In genomic region chr12:49642370-49642802, GRCh38 we compare ENCODE assay signal across 26 cellular contexts. TPM values are rescaled to one million over a fixed set of nuclear protein-coding genes. Genes with fewer than 3 reads are reported as not detected.
DNase-seq lines count a peak whose midpoint lies in the region; ATAC-seq, FAIRE-seq and TF ChIP-seq lines count a peak whose summit lies in the region.
"Had no signal": no experiment of that assay in that cellular context is flagged by ENCODE, and none has a peak within 500 bp of the region (broad histone marks: within the 10 kb centered on the region; RNA-seq: fewer than 3 reads in every experiment).

No MANE protein-coding gene starts in this region.

- no peak overlapping the region for H2AK5ac ChIP-seq in H1 (ENCODE audit: low read depth, low read length)

- ATAC-seq in PC-3, result peak; percentile 39
- ATAC-seq in activated naive CD4-positive, alpha-beta T cell treated with anti-CD3 and anti-CD28 coated beads, Interleukin-2, amount 50 U/mL, for 72 hours, result no peak
- ATAC-seq in GM18519 (IDR thresholded peaks at IDR 0.05; ENCODE audit: low FRiP score, unreplicated experiment), result no peak
- ATAC-seq: body of pancreas, left colon, pancreas, T-cell had no signal

- no peaks in the 10 kb centered on the region for H3K79me1 ChIP-seq in H1 (ENCODE audit: low read depth, low read length)

- H3K4me3 Mint-ChIP-seq in nephron progenitor cell, result no peak overlapping the region
- H3K4me3 Mint-ChIP-seq: CD4-positive, alpha-beta T cell; naive B cell; T-cell had no signal

- H2BK5ac ChIP-seq in H1 (ENCODE audit: low read depth, low read length), result peak overlapping the region; percentile 18; the same call in 1 of the 2 replicates

- no peak overlapping the region for H2BK120ac ChIP-seq in H1 (replicated peaks; ENCODE audit: low read depth, low read length)

- no peak overlapping the region for H3K56ac ChIP-seq in H1 (replicated peaks; ENCODE audit: insufficient read length, low read depth, low read length)

- no peak overlapping the region for H4K91ac ChIP-seq in H1 (replicated peaks; ENCODE audit: insufficient read length, low read length)

- no peak overlapping the region for H3K4me2 ChIP-seq in BLaER1 treated with 17β-estradiol and CSF1 and Interleukin-3, amounts not matched to agents 10 nM and 100 nM
- H3K4me2 ChIP-seq in PC-3 (ENCODE audit: low read length) (no peak overlapping the region), H1 (ENCODE audit: insufficient read depth in 1 of 2, low read depth in 2 of 2, low read length in 2 of 2) (no peak overlapping the region)

- H3K23ac ChIP-seq in H1 (ENCODE audit: insufficient read length), result no peak overlapping the region

- FAIRE-seq in H1 (lab: Jason Lieb, UNC), result no peak
- FAIRE-seq: colon, pancreas had no signal

- no peaks in the 10 kb centered on the region for H3K9me3 Mint-ChIP-seq in nephron progenitor cell
- no peaks in the 10 kb centered on the region for H3K9me3 Mint-ChIP-seq in activated naive CD4-positive, alpha-beta T cell treated with anti-CD3 and anti-CD28 coated beads, Interleukin-2, amount 50 U/mL, for 72 hours
- H3K9me3 Mint-ChIP-seq: activated T-helper 2 cell treated with anti-CD3 and anti-CD28 coated beads, Interferon-gamma antibody, Interleukin-2, Interleukin-4, amounts not matched to agents 10 μg/mL and 5 μg/mL and 100 μg/mL, durations not matched to agents 14 hours and 24 hours and 36 hours; CD4-positive, alpha-beta T cell; naive B cell; T-cell had no signal

- H3K36me3 Mint-ChIP-seq in nephron progenitor cell (ENCODE audit: low read depth), result peaks cover 29% of the 10 kb centered on the region
- no peaks in the 10 kb centered on the region for H3K36me3 Mint-ChIP-seq in activated naive CD4-positive, alpha-beta T cell treated with anti-CD3 and anti-CD28 coated beads, Interleukin-2, amount 50 U/mL, for 72 hours
- H3K36me3 Mint-ChIP-seq: T-cell had no signal

- peaks cover 37% of the 10 kb centered on the region for H3K4me1 Mint-ChIP-seq in nephron progenitor cell

- TF ChIP-seq POLR2A in H1 (IDR thresholded peaks at IDR 0.05; ENCODE audit: control extremely low read depth in 1 of 2, low read depth in 2 of 2, low read length in 2 of 2), result no peak
- no peak for TF ChIP-seq POLR2A in transverse colon (IDR thresholded peaks at IDR 0.05)

- H3K79me2 ChIP-seq in PC-3 (ENCODE audit: low read length), result no peaks in the 10 kb centered on the region
- no peaks in the 10 kb centered on the region for H3K79me2 ChIP-seq in H1 (ENCODE audit: control insufficient read depth in 1 of 2, insufficient read depth in 2 of 2, low read length in 2 of 2)

- no peak overlapping the region for H2BK20ac ChIP-seq in H1 (ENCODE audit: low read length)

- no peak for TF ChIP-seq RAD21 in H1 (IDR thresholded peaks at IDR 0.05 in 1 of 2, conservative IDR thresholded peaks at IDR 0.05 in 1 of 2; ENCODE audit: low read depth in 2 of 2, low read length in 2 of 2)

- intact Hi-C loops in PC-3 (cut with micrococcal nuclease) (no loop called here), transverse colon (cut with DNase I; ENCODE audit: low total_unique reads) (no loop called here)

- H3K27me3 Mint-ChIP-seq in nephron progenitor cell (ENCODE audit: low read depth, poor library complexity), result no peaks in the 10 kb centered on the region
- H3K27me3 Mint-ChIP-seq: CD4-positive, alpha-beta T cell; naive B cell; T-cell had no signal

- no peak overlapping the region for H3K4ac ChIP-seq in H1 (replicated peaks; ENCODE audit: insufficient read length, low read depth, low read length)

- peak overlapping the region; percentile 77 for H3K27ac Mint-ChIP-seq in nephron progenitor cell
- H3K27ac Mint-ChIP-seq in activated naive CD4-positive, alpha-beta T cell treated with anti-CD3 and anti-CD28 coated beads, Interleukin-2, amount 50 U/mL, for 72 hours, result peak overlapping the region in 1 of 2 donors; percentile 38
- H3K27ac Mint-ChIP-seq: activated T-helper 2 cell treated with anti-CD3 and anti-CD28 coated beads, Interferon-gamma antibody, Interleukin-2, Interleukin-4, amounts not matched to agents 10 μg/mL and 5 μg/mL and 100 μg/mL, durations not matched to agents 14 hours and 24 hours and 36 hours; CD4-positive, alpha-beta T cell had no signal

- WGBS in H1 (ENCODE audit: extremely low coverage in 1 of 2, insufficient coverage in 1 of 2, insufficient read length in 1 of 2, insufficient replicate concordance in 2 of 2, low coverage in 1 of 2, low lambda C conversion rate in 2 of 2, missing lambda C conversion rate in 1 of 2), 2 experiments, result 89% methylated on average over 11 of the region's 11 CpGs; no CpG with 5 or more reads in 1 of the 2 experiments
- 94% methylated on average over 6 of the region's 11 CpGs; no CpG with 5 or more reads in 1 of the 2 donors for WGBS in transverse colon (ENCODE audit: low coverage in 1 of 2), 2 donors

- no peaks in the 10 kb centered on the region for H3K27me3 ChIP-seq in BLaER1 treated with 17β-estradiol and CSF1 and Interleukin-3, amounts not matched to agents 10 nM and 100 nM
- H3K27me3 ChIP-seq in PC-3 (ENCODE audit: low read length) (no peaks in the 10 kb centered on the region), H1 (replicated peaks in 1 of 4; ENCODE audit: control insufficient read depth in 3 of 4, extremely low read depth in 1 of 4, insufficient read depth in 3 of 4, low read length in 3 of 4) (no peaks in the 10 kb centered on the region), transverse colon (no peaks in the 10 kb centered on the region)
- H3K27me3 ChIP-seq: body of pancreas, pancreas, uterus had no signal

- TF ChIP-seq CTCF in PC-3 (conservative IDR thresholded peaks at IDR 0.05; ENCODE audit: low read depth, low read length) (no peak), H1 (IDR thresholded peaks at IDR 0.05; ENCODE audit: control extremely low read depth in 1 of 3, insufficient read depth in 1 of 3, low read depth in 1 of 3, low read length in 3 of 3) (no peak), nephron progenitor cell (IDR thresholded peaks at IDR 0.05) (no peak), transverse colon (IDR thresholded peaks at IDR 0.05) (no peak)

- no peak overlapping the region for H4K5ac ChIP-seq in H1 (ENCODE audit: insufficient read length, low read depth, low read length)

- no peaks in the 10 kb centered on the region for H3K9me3 ChIP-seq in BLaER1 treated with 17β-estradiol and CSF1 and Interleukin-3, amounts not matched to agents 10 nM and 100 nM (replicated peaks in 1 of 11)
- H3K9me3 ChIP-seq in PC-3 (ENCODE audit: low read length) (no peaks in the 10 kb centered on the region), H1 (ENCODE audit: insufficient read depth in 2 of 2, low read depth in 1 of 2, low read length in 1 of 2) (no peaks in the 10 kb centered on the region), transverse colon (no peaks in the 10 kb centered on the region)
- H3K9me3 ChIP-seq: body of pancreas, pancreas, uterus had no signal

- H3F3A ChIP-seq in PC-3 (ENCODE audit: low read length, unreplicated experiment), result no peaks in the 10 kb centered on the region

- H3K9ac ChIP-seq in BLaER1 treated with 17β-estradiol and CSF1 and Interleukin-3, amounts not matched to agents 10 nM and 100 nM, result peak overlapping the region in 6 of 11 experiments; percentile 4 to 66 (median 24); a peak in 4 of 22 replicates
- H3K9ac ChIP-seq in PC-3 (ENCODE audit: low read length), result no peak overlapping the region
- H3K9ac ChIP-seq in H1 (replicated peaks in 1 of 4; ENCODE audit: extremely low read depth in 1 of 4, low read depth in 3 of 4, low read length in 3 of 4), result no peak overlapping the region

- POLR2A ChIA-PET in PC-3 (lab: Charles Lee; ENCODE audit: unreplicated experiment), result no interaction called here
- POLR2A ChIA-PET in H1 (lab: Charles Lee; ENCODE audit: partially characterized antibody), result interaction anchor here (0.7 to 5.8 kb wide), 9 partner anchors 7 to 159 kb away, joined by 3 to 21 read pairs (median 4); partner anchors contain the start of genes FMNL3 and TMBIM6

- no peaks in the 10 kb centered on the region for H3K9me2 ChIP-seq in PC-3 (replicated peaks; ENCODE audit: low read length)

- no peak overlapping the region for H3K18ac ChIP-seq in H1 (ENCODE audit: extremely low read depth, low read length)

- CTCF ChIA-PET in PC-3 (lab: Charles Lee) (no interaction called here), H1 (lab: Charles Lee; ENCODE audit: partially characterized antibody) (interaction anchor here (1.0 to 12.7 kb wide), 12 partner anchors 9 to 136 kb away, joined by 3 to 222 read pairs (median 14); partner anchors contain the start of genes FMNL3 and TMBIM6)

- no peak overlapping the region for H3K14ac ChIP-seq in H1 (ENCODE audit: insufficient read length)

- peaks cover 26 to 58% (median 47%) of the 10 kb centered on the region in 11 experiments; a peak in 21 of 22 replicates for H3K36me3 ChIP-seq in BLaER1 treated with 17β-estradiol and CSF1 and Interleukin-3, amounts not matched to agents 10 nM and 100 nM
- H3K36me3 ChIP-seq in PC-3 (ENCODE audit: low read depth, low read length) (no peaks in the 10 kb centered on the region), H1 (ENCODE audit: control insufficient read depth in 2 of 4, insufficient read depth in 4 of 4, low read length in 3 of 4) (peaks cover 6 to 39% (median 19%) of the 10 kb centered on the region in 4 experiments; a peak in 7 of 8 replicates), transverse colon (no peaks in the 10 kb centered on the region)
- H3K36me3 ChIP-seq: uterus had no signal

- DNase-seq in PC-3, result peak; percentile 42
- DNase-seq in H1 (ENCODE audit: low read depth in 1 of 2, low spot score in 2 of 2), result no peak
- no peak for DNase-seq in nephron progenitor cell
- no peak for DNase-seq in transverse colon
- DNase-seq in NCI-H2081 treated with DMSO at 0.1 percent for 48 hours (lab: John Stamatoyannopoulos, UW), result no peak
- DNase-seq in activated naive CD4-positive, alpha-beta T cell treated with anti-CD3 and anti-CD28 coated beads, Interleukin-2, amount 50 U/mL, for 72 hours (ENCODE audit: low spot score in 2 of 2), result no peak
- DNase-seq: activated CD4-positive, alpha-beta T cell treated with anti-CD3 and anti-CD28 coated beads for 48 hours; body of pancreas; CD4-positive, alpha-beta T cell; DMS153; left colon; mesendoderm; naive B cell; NCI-H1092 treated with DMSO at 0.1 percent for 48 hours; NCI-H1930; NCI-H226; NCI-H774; right cardiac atrium; SHP77 treated with DMSO at 0.1 percent for 48 hours; T-cell; uterus had no signal

- in situ Hi-C loops in transverse colon (cut with MboI; ENCODE audit: low pct_ligation_motif_present in 1 of 4, low pct_unique_long_range_greater_than_20kb in 1 of 4, low sequenced_read_pairs in 3 of 4), result loop anchor here in 3 of 4 donors (5.0 kb wide), 1 partner anchor 65 kb away; the partner anchor contains the start of gene FMNL3 (in 3 of the 3)

- no peak overlapping the region; a peak in 2 of 22 replicates for H3K27ac ChIP-seq in BLaER1 treated with 17β-estradiol and CSF1 and Interleukin-3, amounts not matched to agents 10 nM and 100 nM
- H3K27ac ChIP-seq in PC-3 (ENCODE audit: low read length) (peak overlapping the region; percentile 10; the same call in 1 of the 2 replicates), H1 (ENCODE audit: low read depth, low read length) (no peak overlapping the region), transverse colon (no peak overlapping the region)
- H3K27ac ChIP-seq: body of pancreas, pancreas, uterus had no signal

- no peaks in the 10 kb centered on the region for H3K23me2 ChIP-seq in H1 (ENCODE audit: low read depth, low read length)

- no TSS peak for BruUV-seq in PC-3 (replicated peaks; lab: Mats Ljungman, UMichigan)

- no peak for TF ChIP-seq EP300 in H1 (IDR thresholded peaks at IDR 0.05; ENCODE audit: borderline replicate concordance in 1 of 2, low read depth in 2 of 2, low read length in 2 of 2)
- TF ChIP-seq EP300 in transverse colon (IDR thresholded peaks at IDR 0.05; ENCODE audit: low read depth), result no peak

- H4K8ac ChIP-seq in H1 (ENCODE audit: extremely low read depth, insufficient read depth, low read length), result no peak overlapping the region

- H3K4me1 ChIP-seq in BLaER1 treated with 17β-estradiol and CSF1 and Interleukin-3, amounts not matched to agents 10 nM and 100 nM, result peaks cover 28 to 41% (median 40%) of the 10 kb centered on the region in 10 experiments
- H3K4me1 ChIP-seq in PC-3 (ENCODE audit: insufficient read depth, low read length) (peaks cover 4% of the 10 kb centered on the region; the same call in 1 of the 2 replicates), H1 (replicated peaks in 1 of 4; ENCODE audit: control insufficient read depth in 3 of 4, insufficient read depth in 4 of 4, low read length in 3 of 4) (peaks cover 0 to 1% (median under 1%) of the 10 kb centered on the region in 4 experiments; a peak in 5 of 7 replicates), transverse colon (peaks cover 0 to 1% (median under 1%) of the 10 kb centered on the region in 4 donors)
- H3K4me1 ChIP-seq: body of pancreas, pancreas had no signal

- no peak overlapping the region for H3K4me3 ChIP-seq in BLaER1 treated with 17β-estradiol and CSF1 and Interleukin-3, amounts not matched to agents 10 nM and 100 nM
- H3K4me3 ChIP-seq in PC-3 (ENCODE audit: low read length), result no peak overlapping the region
- H3K4me3 ChIP-seq in H1 (ENCODE audit: extremely low read depth in 1 of 4, insufficient read depth in 2 of 4, low read depth in 3 of 4, low read length in 4 of 4), result no peak overlapping the region
- H3K4me3 ChIP-seq in transverse colon, result no peak overlapping the region
- H3K4me3 ChIP-seq: body of pancreas, pancreas, uterus had no signal

- no peak overlapping the region for H2AFZ ChIP-seq in PC-3 (ENCODE audit: low read length)
- H2AFZ ChIP-seq in H1 (ENCODE audit: low read length), result no peak overlapping the region

- no peak overlapping the region for H2BK15ac ChIP-seq in H1 (ENCODE audit: low read length)

- H4K20me1 ChIP-seq in BLaER1 treated with 17β-estradiol and CSF1 and Interleukin-3, amounts not matched to agents 10 nM and 100 nM, result peaks cover 0 to 18% (median 0%) of the 10 kb centered on the region in 11 experiments; a peak in 4 of 22 replicates
- H4K20me1 ChIP-seq in PC-3 (ENCODE audit: low read length) (no peaks in the 10 kb centered on the region), H1 (replicated peaks in 1 of 2; ENCODE audit: control insufficient read depth in 1 of 2, insufficient read depth in 2 of 2, low read length in 2 of 2) (peaks cover 0 to 9% of the 10 kb centered on the region in 2 experiments)

- no peak overlapping the region for H2BK12ac ChIP-seq in H1 (ENCODE audit: low read depth, low read length)

RNA-seq across cellular contexts. Expression of gene PRPF40B, which starts 19.0 kb away (rescaled TPM):
- total RNA-seq in PC-3 (2014; rRNA removed) (16.2 and 17.7 TPM in 2 replicates), transverse colon (10 to 100 TPM in 2 of 4 donors, 1 to 10 TPM in 2; 3.7 to 12.7 (median 8.7) TPM)
- total RNA-seq in H1 (2021; fragmentation: NEBNext Ultra II Directional; extraction: Animal tissue kit (Norgen Biotek cat#: 25700)), result 24.4 and 26.8 TPM in 2 replicates
- 14.4 and 23.5 TPM in 2 replicates for polyA plus RNA-seq in H1 (2011; rRNA removed)
- polyA plus RNA-seq in H1 (2011; cell fraction: cytosol; rRNA removed), result 23.9 TPM
- 137 TPM for polyA plus RNA-seq in H1 (2011; cell fraction: nucleus; rRNA removed)
- polyA plus RNA-seq in H1 (2012, experiment 1 of 2), result 14.2 to 29.0 TPM (median 24.0 TPM) in 4 replicates
- 9.3 TPM for polyA plus RNA-seq in H1 (2012, experiment 2 of 2)
- polyA plus RNA-seq in H1 (2013, experiment 1 of 2), result 13.1 TPM
- 13.0 TPM for polyA plus RNA-seq in H1 (2013, experiment 2 of 2)
- 14.2 and 23.3 TPM in 2 replicates for polyA minus RNA-seq in H1 (2011; rRNA and poly(A)+ RNA removed)
- 11.0 TPM for polyA minus RNA-seq in H1 (2011; cell fraction: cytosol; rRNA and poly(A)+ RNA removed)
- polyA minus RNA-seq in H1 (2011; cell fraction: nucleus; rRNA and poly(A)+ RNA removed), result 41.9 TPM
- 10 to 100 TPM in 1 of 2 donors, 1 to 10 TPM in 1; 5.1 to 10.1 TPM for total RNA-seq in activated naive CD4-positive, alpha-beta T cell treated with anti-CD3 and anti-CD28 coated beads, Interleukin-2, amount 50 U/mL, for 72 hours

RNA-seq across cellular contexts. Expression of gene FAM186B, which starts 36.9 kb away (rescaled TPM):
- total RNA-seq in PC-3 (2014; rRNA removed) (0.80 and 1.1 TPM in 2 replicates), transverse colon (under 1 TPM in 2 of 4 donors, not detected in 2; 0.14 to 0.64 TPM)
- 0.21 and 0.73 TPM in 2 replicates for total RNA-seq in H1 (2021; fragmentation: NEBNext Ultra II Directional; extraction: Animal tissue kit (Norgen Biotek cat#: 25700))
- 0.12 and 0.13 TPM in 2 replicates for polyA plus RNA-seq in H1 (2011; rRNA removed)
- 0.28 TPM for polyA plus RNA-seq in H1 (2011; cell fraction: cytosol; rRNA removed)
- 0.34 TPM for polyA plus RNA-seq in H1 (2011; cell fraction: nucleus; rRNA removed)
- 0.52 to 0.70 TPM (median 0.58 TPM) in 4 replicates for polyA plus RNA-seq in H1 (2012, experiment 1 of 2)
- 0.09 TPM for polyA plus RNA-seq in H1 (2012, experiment 2 of 2)
- polyA plus RNA-seq in H1 (2013, experiment 1 of 2), result 0.18 TPM
- 0.09 TPM for polyA plus RNA-seq in H1 (2013, experiment 2 of 2)
- 0.41 and 0.46 TPM in 2 replicates for polyA minus RNA-seq in H1 (2011; rRNA and poly(A)+ RNA removed)
- polyA minus RNA-seq in H1 (2011; cell fraction: cytosol; rRNA and poly(A)+ RNA removed), result not detected
- 0.20 TPM for polyA minus RNA-seq in H1 (2011; cell fraction: nucleus; rRNA and poly(A)+ RNA removed)
- under 1 TPM; 0.16 to 0.18 TPM for total RNA-seq in activated naive CD4-positive, alpha-beta T cell treated with anti-CD3 and anti-CD28 coated beads, Interleukin-2, amount 50 U/mL, for 72 hours

Comparison
In these comparisons a context has a peak if more than half of its experiments do, and no peak if none do; other contexts are left out.
1. H3K9ac ChIP-seq: peak in BLaER1 treated with 17β-estradiol and CSF1 and Interleukin-3, amounts not matched to agents 10 nM and 100 nM (6 of 11); none in PC-3 (single experiment) and H1 (0 of 4).